In genomic region chr1:52552505-52553371, GRCh38 we compare ENCODE assay signal across 8 cellular contexts. TPM values are rescaled to one million over a fixed set of nuclear protein-coding genes. Genes with fewer than 3 reads are reported as not detected.
A peak's percentile ranks its signal among the peaks of the same experiment; 100 is the strongest.
DNase-seq lines count a peak whose midpoint lies in the region; ATAC-seq, FAIRE-seq and TF ChIP-seq lines count a peak whose summit lies in the region.

Gene TUT4, minus strand, starts transcription at chr1:52553092. Its CDS starts 26,812 bp downstream, at chr1:52526280.

- intact Hi-C loops in HepG2 (cut with micrococcal nuclease; ENCODE audit: unreplicated experiment), result loop anchor here (2.0 to 10.0 kb wide), 3 partner anchors 115 to 592 kb away; partner anchors contain the start of gene SLC1A7

- 2% methylated on average over 24 of the region's 68 CpGs for WGBS in A549 (ENCODE audit: missing lambda C conversion rate)
- WGBS in HepG2 (ENCODE audit: low lambda C conversion rate), result 1% methylated on average over 43 of the region's 68 CpGs

- H3K79me2 ChIP-seq in HepG2 (ENCODE audit: insufficient read depth, low read length), result peaks cover 49% of the 10 kb centered on the region

- H3K4me1 ChIP-seq in A549 (peaks cover 48% of the 10 kb centered on the region; the same call in 2 of the 3 replicates), HepG2 (ENCODE audit: insufficient read depth, low read length) (peaks cover 40% of the 10 kb centered on the region)

- ATAC-seq in A549, result peak; percentile 80 to 83
- ATAC-seq in GM18520 (IDR thresholded peaks at IDR 0.05; ENCODE audit: unreplicated experiment), result peak; percentile 5
- ATAC-seq in HG03159 (IDR thresholded peaks at IDR 0.05; ENCODE audit: unreplicated experiment), result peak; percentile 47
- peak; percentile 79 for ATAC-seq in HepG2

- H3K36me3 Mint-ChIP-seq in activated CD4-positive, alpha-beta T cell treated with anti-CD3 and anti-CD28 coated beads, Interleukin-2, amount 10 ng/mL, durations not matched to agents 7 days and 5 days (ENCODE audit: low read depth), result peaks cover 8% of the 10 kb centered on the region

- in situ Hi-C loops in HepG2 (cut with HindIII; ENCODE audit: extremely low pct_ligation_motif_present, low pct_unique_long_range_greater_than_20kb), result no loop called here

- no peaks in the 10 kb centered on the region for H3K27me3 Mint-ChIP-seq in activated CD4-positive, alpha-beta T cell treated with anti-CD3 and anti-CD28 coated beads, Interleukin-2, amount 10 ng/mL, durations not matched to agents 7 days and 5 days

- DNase-seq in A549 (ENCODE audit: low read depth in 1 of 2, low spot score in 1 of 2), result peak; percentile 24 to 83
- DNase-seq in NCI-H510A (lab: John Stamatoyannopoulos, UW), result peak; percentile 75
- peak; percentile 80 for DNase-seq in activated CD4-positive, alpha-beta T cell treated with anti-CD3 and anti-CD28 coated beads, Interleukin-2, amount 10 ng/mL, durations not matched to agents 7 days and 5 days
- DNase-seq in dermis microvascular lymphatic vessel endothelial cell (ENCODE audit: low read depth in 2 of 2), result peak; percentile 50 to 80
- peak; percentile 79 for DNase-seq in HepG2 (ENCODE audit: low spot score)
- DNase-seq in stimulated activated CD4-positive, alpha-beta T cell treated with anti-CD3 and anti-CD28 coated beads, Interleukin-2, amount 100 ng/mL, for 4 hours (ENCODE audit: low read depth), result peak; percentile 56

- H3K9me3 ChIP-seq in A549, result no peaks in the 10 kb centered on the region
- no peaks in the 10 kb centered on the region for H3K9me3 ChIP-seq in HepG2 (ENCODE audit: low read length)

- TF ChIP-seq EP300 in A549 (IDR thresholded peaks at IDR 0.05) (no peak), HepG2 (IDR thresholded peaks at IDR 0.05; ENCODE audit: low read depth in 2 of 2, low read length in 2 of 2) (no peak), HepG2 (CRISPR knock-in tag; IDR thresholded peaks at IDR 0.05; ENCODE audit: borderline replicate concordance) (no peak)

- peak within 1 kb of the TSS; percentile 64 for H3K4me3 Mint-ChIP-seq in activated CD4-positive, alpha-beta T cell treated with anti-CD3 and anti-CD28 coated beads, Interleukin-2, amount 10 ng/mL, durations not matched to agents 7 days and 5 days

- no peak for TF ChIP-seq CTCF in A549 (IDR thresholded peaks at IDR 0.05)
- peak; percentile 35 for TF ChIP-seq CTCF in HepG2 (CRISPR knock-in tag; IDR thresholded peaks at IDR 0.05)

- peak within 1 kb of the TSS; percentile 95 to 97 for H3K27ac ChIP-seq in A549
- peak within 1 kb of the TSS; percentile 95 for H3K27ac ChIP-seq in HepG2 (ENCODE audit: extremely low read length, insufficient read depth, low read length)

- peaks cover 29% of the 10 kb centered on the region for H3K4me1 Mint-ChIP-seq in activated CD4-positive, alpha-beta T cell treated with anti-CD3 and anti-CD28 coated beads, Interleukin-2, amount 10 ng/mL, durations not matched to agents 7 days and 5 days

- H3K9me3 Mint-ChIP-seq in activated CD4-positive, alpha-beta T cell treated with anti-CD3 and anti-CD28 coated beads, Interleukin-2, amount 10 ng/mL, durations not matched to agents 7 days and 5 days, result no peaks in the 10 kb centered on the region

- peak within 1 kb of the TSS; percentile 95 for H3K9ac ChIP-seq in HepG2 (ENCODE audit: insufficient read depth, low read depth, low read length)

- BruUV-seq in HepG2 (replicated peaks; lab: Mats Ljungman, UMichigan), result no TSS peak

- H3K4me2 ChIP-seq in A549 (peak within 1 kb of the TSS; percentile 93), HepG2 (ENCODE audit: low read depth, low read length) (peak within 1 kb of the TSS; percentile 90)

- H4K20me1 ChIP-seq in HepG2 (ENCODE audit: insufficient read depth, low read length), result peaks cover 41% of the 10 kb centered on the region

- H3K4me3 ChIP-seq in A549, result peak within 1 kb of the TSS; percentile 77
- peak within 1 kb of the TSS; percentile 90 to 94 (median 93) for H3K4me3 ChIP-seq in HepG2 (replicated peaks in 1 of 3; ENCODE audit: insufficient read depth in 1 of 3, low read depth in 2 of 3, low read length in 3 of 3)

- no peaks in the 10 kb centered on the region for H3K36me3 ChIP-seq in HepG2 (replicated peaks in 1 of 2; ENCODE audit: control insufficient read depth in 1 of 2, insufficient read depth in 2 of 2, low read length in 2 of 2)

- H3K27ac Mint-ChIP-seq in activated CD4-positive, alpha-beta T cell treated with anti-CD3 and anti-CD28 coated beads, Interleukin-2, amount 10 ng/mL, durations not matched to agents 7 days and 5 days, result peak within 1 kb of the TSS; percentile 82

- CTCF ChIA-PET in A549 (lab: Yijun Ruan, JAX), result interaction anchor here (0.6 to 1.2 kb wide), 3 partner anchors 100 to 133 kb away, joined by 3 to 5 read pairs (median 3); no protein-coding TSS in a partner anchor
- CTCF ChIA-PET in activated CD4-positive, alpha-beta T cell treated with anti-CD3 and anti-CD28 coated beads, Interleukin-2, amount 10 ng/mL, durations not matched to agents 7 days and 5 days (lab: Charles Lee), result interaction anchor here (0.7 to 1.9 kb wide), 7 partner anchors 14 to 287 kb away, joined by 3 to 5 read pairs (median 3); no protein-coding TSS in a partner anchor
- CTCF ChIA-PET in HepG2 (lab: Yijun Ruan, JAX; ENCODE audit: low intra/inter-chr PET ratio, low total read pairs), result no interaction called here

- POLR2A ChIA-PET in A549 (lab: Yijun Ruan, JAX) (interaction anchor here (0.6 to 3.0 kb wide), 16 partner anchors 15 to 520 kb away, joined by 3 to 12 read pairs (median 4); partner anchors contain the start of genes ORC1 and PRPF38A), HepG2 (lab: Yijun Ruan, JAX) (interaction anchor here (0.6 to 1.7 kb wide), 18 partner anchors 9 to 628 kb away, joined by 3 to 13 read pairs (median 4); partner anchors contain the start of genes CC2D1B, ORC1 and PRPF38A)
- POLR2A ChIA-PET in activated CD4-positive, alpha-beta T cell treated with anti-CD3 and anti-CD28 coated beads, Interleukin-2, amount 10 ng/mL, durations not matched to agents 7 days and 5 days (lab: Charles Lee), result interaction anchor here (0.6 to 1.6 kb wide), 6 partner anchors 80 to 148 kb away, joined by 3 to 14 read pairs (median 4); partner anchors contain the start of genes ORC1, PRPF38A and SHISAL2A

- no peak within 1 kb of the TSS for H2AFZ ChIP-seq in HepG2 (ENCODE audit: low read length)

- no peaks in the 10 kb centered on the region; a peak in 1 of 5 replicates for H3K27me3 ChIP-seq in HepG2 (ENCODE audit: control insufficient read depth in 1 of 2, insufficient read depth in 2 of 2, low read length in 2 of 2)

- FAIRE-seq in A549 (lab: Jason Lieb, UNC), result no peak
- FAIRE-seq in HepG2 (lab: Jason Lieb, UNC), result no peak

- TF ChIP-seq RAD21 in A549 (conservative IDR thresholded peaks at IDR 0.05 in 1 of 2, IDR thresholded peaks at IDR 0.05 in 1 of 2) (no peak), HepG2 (CRISPR knock-in tag; IDR thresholded peaks at IDR 0.05) (peak; percentile 31; the same call in 1 of the 2 replicates)

- peak; percentile 47; the same call in 1 of the 2 replicates for TF ChIP-seq POLR2A in A549 (IDR thresholded peaks at IDR 0.05; ENCODE audit: low read length)
- TF ChIP-seq POLR2A in HepG2 (IDR thresholded peaks at IDR 0.05; ENCODE audit: insufficient read depth in 1 of 2, low read depth in 2 of 2, low read length in 2 of 2), result peak in 1 of 2 experiments; percentile 60; a peak in 2 of 4 replicates

TF ChIP-seq in A549, 52 proteins besides CTCF, POLR2A, EP300 and RAD21:
- no peak for TF ChIP-seq HDAC2 (IDR thresholded peaks at IDR 0.05)
- TF ChIP-seq PHF8 (IDR thresholded peaks at IDR 0.05; ENCODE audit: borderline replicate concordance, low read depth), result peak; percentile 57

TF ChIP-seq in HepG2, 621 proteins besides CTCF, POLR2A, EP300 and RAD21 (continues in another document):
- TF ChIP-seq ZNF850 (CRISPR knock-in tag; conservative IDR thresholded peaks at IDR 0.05), result 0 out of 2 replicates have a peak, but pooled peaks have one; percentile 35

RNA-seq across cellular contexts. Expression of gene TUT4, which starts in this region (rescaled TPM):
- polyA plus RNA-seq in A549 (2011; rRNA removed) (32.2 and 34.1 TPM in 2 replicates), A549 (2017; fragmentation: RNase III; extraction: RNeasy Plus Mini Kit Qiagen cat#74134 plus additional on column Dnase treatment) (25.3 to 28.0 TPM (median 26.2 TPM) in 3 replicates), HepG2 (2011; rRNA removed) (52.8 and 53.5 TPM in 2 replicates)
- 22.1 and 23.4 TPM in 2 replicates for polyA plus RNA-seq in A549 (2012; cell fraction: cytosol; rRNA removed)
- 52.8 and 55.3 TPM in 2 replicates for polyA plus RNA-seq in A549 (2012; cell fraction: nucleus; rRNA removed)
- 20.3 and 21.4 TPM in 2 replicates for polyA minus RNA-seq in A549 (2011; rRNA and poly(A)+ RNA removed)
- total RNA-seq in activated CD4-positive, alpha-beta T cell treated with anti-CD3 and anti-CD28 coated beads, Interleukin-2, amount 10 ng/mL, durations not matched to agents 7 days and 5 days, result 100 to 1,000 TPM in 1 of 2 experiments, 10 to 100 TPM in 1; 88.0 to 101 TPM
- total RNA-seq in dermis microvascular lymphatic vessel endothelial cell (13.7 and 16.6 TPM in 2 replicates), HepG2 (2016; rRNA removed; fragmentation: Illumina TruSeq; extraction: Trizol) (44.7 and 47.8 TPM in 2 replicates)
- 31.1 and 33.0 TPM in 2 replicates for total RNA-seq in HepG2 (2016; cell fraction: cytosol; rRNA removed; fragmentation: Illumina TruSeq; extraction: Trizol; ENCODE audit: low read depth)
- total RNA-seq in HepG2 (2016; cell fraction: insoluble cytoplasmic fraction; rRNA removed; fragmentation: Illumina TruSeq; extraction: Trizol), result 42.5 and 43.3 TPM in 2 replicates
- 26.5 and 32.0 TPM in 2 replicates for total RNA-seq in HepG2 (2016; cell fraction: membrane; rRNA removed; fragmentation: Illumina TruSeq; extraction: Trizol)
- total RNA-seq in HepG2 (2016; cell fraction: nucleus; rRNA removed; fragmentation: Illumina TruSeq; extraction: Trizol), result 84.6 and 87.9 TPM in 2 replicates
- 17.7 and 21.7 TPM in 2 replicates for polyA plus RNA-seq in HepG2 (2011; cell fraction: cytosol; rRNA removed)
- polyA plus RNA-seq in HepG2 (2011; cell fraction: nucleus; rRNA removed), result 158 and 159 TPM in 2 replicates
- polyA plus RNA-seq in HepG2 (2012), result 49.2 and 50.3 TPM in 2 replicates
- polyA plus RNA-seq in HepG2 (2016; cell fraction: cytosol; fragmentation: Illumina TruSeq; extraction: Trizol; ENCODE audit: low read depth), result 1.9 and 2.0 TPM in 2 replicates
- 40.8 and 44.0 TPM in 2 replicates for polyA plus RNA-seq in HepG2 (2016; cell fraction: insoluble cytoplasmic fraction; fragmentation: Illumina TruSeq; extraction: Trizol; ENCODE audit: low read depth)
- polyA plus RNA-seq in HepG2 (2016; cell fraction: membrane; fragmentation: Illumina TruSeq; extraction: Trizol; ENCODE audit: low read depth), result 5.7 and 9.2 TPM in 2 replicates
- polyA plus RNA-seq in HepG2 (2016; cell fraction: nucleus; fragmentation: Illumina TruSeq; extraction: Trizol; ENCODE audit: insufficient read depth, low read depth), result 169 and 172 TPM in 2 replicates
- 33.2 and 43.4 TPM in 2 replicates for polyA minus RNA-seq in HepG2 (2011; rRNA and poly(A)+ RNA removed; ENCODE audit: low replicate concordance)
- polyA minus RNA-seq in HepG2 (2011; cell fraction: cytosol; rRNA and poly(A)+ RNA removed), result 22.4 and 27.4 TPM in 2 replicates
- polyA minus RNA-seq in HepG2 (2011; cell fraction: nucleus; rRNA and poly(A)+ RNA removed), result 128 and 167 TPM in 2 replicates

Comparison
In these comparisons a context has a peak if more than half of its experiments do, and no peak if none do; other contexts are left out.
1. Peak in every context shown above with its lines: DNase-seq, ATAC-seq, H3K4me3 ChIP-seq and H3K27ac ChIP-seq.
2. ATAC-seq: peak in every context shown above with its lines; median percentile 82 in A549; 79 in HepG2; 47 in HG03159; 5 in GM18520.